Comparison of ENCODE assay signal across 8 cellular contexts in the genomic region with DNA sequence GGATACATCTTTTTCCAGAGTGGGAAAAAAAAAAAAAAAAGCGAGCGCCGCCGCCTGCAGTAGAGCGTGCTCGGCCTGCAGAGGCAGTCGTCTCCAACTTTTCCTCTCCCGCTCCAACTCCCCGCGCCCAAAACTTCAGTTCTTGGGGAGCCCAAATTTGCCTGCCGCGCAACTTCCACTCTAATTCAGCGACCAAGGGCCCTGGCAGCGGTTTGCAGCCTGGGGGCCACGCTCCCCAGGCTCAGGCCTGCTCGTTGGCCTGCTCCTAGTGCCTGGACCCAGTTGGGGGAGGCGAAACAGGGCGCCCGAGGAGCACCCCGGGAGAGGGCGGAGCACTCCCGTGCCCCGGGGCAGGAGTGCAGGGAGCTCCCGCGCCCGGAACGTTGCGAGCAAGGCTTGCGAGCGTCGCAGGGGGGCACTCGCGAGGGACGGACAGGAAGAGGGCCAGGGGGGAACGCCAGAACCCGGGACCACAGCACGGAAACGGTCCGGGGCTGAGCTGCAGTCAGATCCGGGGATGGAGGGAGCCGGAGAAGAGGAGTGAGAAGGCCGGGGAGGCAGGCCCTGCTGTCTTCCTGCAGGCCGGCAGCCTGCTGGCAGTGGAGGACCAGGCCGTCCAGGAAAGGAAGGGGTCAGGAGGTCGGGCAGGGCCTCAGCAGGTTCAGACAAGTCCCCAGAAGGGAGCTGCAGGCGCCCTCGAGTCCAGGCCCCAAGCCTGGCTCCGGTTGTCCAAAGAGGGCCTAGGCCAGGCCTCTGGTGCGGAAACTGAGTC. TPM values are rescaled to one million over a fixed set of nuclear protein-coding genes. Genes with fewer than 3 reads are reported as not detected.
DNase-seq lines count a peak whose midpoint lies in the region; ATAC-seq, FAIRE-seq and TF ChIP-seq lines count a peak whose summit lies in the region.

TSS of gene STX16 (plus strand) at position 508 of the 772 bp plus-strand sequence. CDS start 724 bp downstream, outside the sequence.

- DNase-seq in NCI-H1694 treated with DMSO at 0.1 percent for 48 hours (lab: John Stamatoyannopoulos, UW) = peak; percentile 71
- peak; percentile 63 to 97 (median 76) for DNase-seq in T-helper 2 cell
- DNase-seq in anterior cingulate cortex (lab: John Stamatoyannopoulos, UW) = peak; percentile 56 to 93 (median 82)
- DNase-seq in right atrium auricular region (ENCODE audit: low spot score) = peak; percentile 89
- DNase-seq in pulmonary artery endothelial cell (ENCODE audit: low read depth, low spot score) = peak; percentile 77
- DNase-seq in urothelium cell line (ENCODE audit: low spot score) = peak; percentile 99

- H3K4me3 ChIP-seq in GM12875 (ENCODE audit: low read depth, low read length) (peak within 1 kb of the TSS; percentile 70), right atrium auricular region (peak within 1 kb of the TSS; percentile 84 to 97)

- TF ChIP-seq CTCF in GM12875 (IDR thresholded peaks at IDR 0.05; ENCODE audit: borderline replicate concordance, insufficient read depth, low read depth, low read length) = no peak; the same call in none of the 2 replicates
- TF ChIP-seq CTCF in right atrium auricular region (IDR thresholded peaks at IDR 0.05) = peak; percentile 59 to 81

- peaks cover 0 to 43% of the 10 kb centered on the region in 2 donors for H3K4me1 ChIP-seq in right atrium auricular region

- H3K36me3 ChIP-seq in right atrium auricular region = no peaks in the 10 kb centered on the region

- H3K27ac ChIP-seq in right atrium auricular region = peak within 1 kb of the TSS; percentile 93 to 96

- H3K27me3 ChIP-seq in right atrium auricular region = no peaks in the 10 kb centered on the region

- ATAC-seq in HG02852 (IDR thresholded peaks at IDR 0.05; ENCODE audit: unreplicated experiment) = peak; percentile 65

- FAIRE-seq in urothelium cell line (lab: Jason Lieb, UNC) = peak; percentile 84

- no peaks in the 10 kb centered on the region for H3K9me3 ChIP-seq in right atrium auricular region

RNA-seq across cellular contexts. Expression of gene STX16, which starts in this region (rescaled TPM):
- total RNA-seq in right atrium auricular region (10 to 100 TPM; 20.9 to 26.1 TPM), pulmonary artery endothelial cell (45.6 and 54.9 TPM in 2 replicates)

Comparison
In these comparisons a context has a peak if more than half of its experiments do, and no peak if none do; other contexts are left out.
1. Peak in every context shown above with its lines: DNase-seq, ATAC-seq, H3K4me3 ChIP-seq and H3K27ac ChIP-seq.